In the genomic region with DNA sequence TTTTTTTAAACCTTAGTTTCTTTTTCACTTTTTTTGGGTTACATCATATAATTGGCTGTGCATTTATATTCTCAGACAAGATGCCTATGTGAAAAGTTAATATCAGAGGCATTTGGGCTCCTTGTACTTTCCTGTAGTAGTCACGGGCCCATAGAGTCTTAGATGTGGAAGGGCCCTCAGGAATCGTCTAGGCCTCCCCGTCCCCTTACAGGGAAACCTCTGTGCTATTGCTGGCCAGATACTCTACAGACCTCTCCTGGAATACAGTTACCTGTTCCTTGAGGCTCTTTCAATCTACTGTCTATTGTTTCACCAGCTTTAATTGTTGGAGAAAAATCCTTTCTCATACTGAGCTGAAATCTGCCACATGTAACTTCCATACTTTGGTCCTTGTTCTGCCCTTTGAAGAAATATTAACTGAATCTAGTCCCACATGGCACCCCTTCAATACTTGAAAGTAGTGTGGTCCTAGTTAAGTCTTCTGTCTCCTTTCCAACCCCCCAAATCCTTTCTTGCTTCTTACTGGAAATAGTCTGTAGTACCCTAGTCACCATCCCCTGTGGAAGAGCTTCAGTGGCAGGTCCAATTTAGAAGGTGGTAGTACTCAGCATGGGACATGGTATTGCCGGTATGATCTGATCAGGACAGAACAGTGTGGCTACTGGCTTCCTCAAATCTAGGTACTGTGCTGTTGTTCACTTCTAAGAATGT, we compare ENCODE assay signal across 1 cellular context.
TF ChIP-seq lines count a peak whose summit lies in the region.

No MANE protein-coding gene starts in this region.

TF ChIP-seq in SK-N-SH, 30 proteins besides CTCF, POLR2A, EP300 and RAD21:
- no peak for TF ChIP-seq CHD2 (IDR thresholded peaks at IDR 0.05; ENCODE audit: low read length, partially characterized antibody)
- TF ChIP-seq, protein P1, sequence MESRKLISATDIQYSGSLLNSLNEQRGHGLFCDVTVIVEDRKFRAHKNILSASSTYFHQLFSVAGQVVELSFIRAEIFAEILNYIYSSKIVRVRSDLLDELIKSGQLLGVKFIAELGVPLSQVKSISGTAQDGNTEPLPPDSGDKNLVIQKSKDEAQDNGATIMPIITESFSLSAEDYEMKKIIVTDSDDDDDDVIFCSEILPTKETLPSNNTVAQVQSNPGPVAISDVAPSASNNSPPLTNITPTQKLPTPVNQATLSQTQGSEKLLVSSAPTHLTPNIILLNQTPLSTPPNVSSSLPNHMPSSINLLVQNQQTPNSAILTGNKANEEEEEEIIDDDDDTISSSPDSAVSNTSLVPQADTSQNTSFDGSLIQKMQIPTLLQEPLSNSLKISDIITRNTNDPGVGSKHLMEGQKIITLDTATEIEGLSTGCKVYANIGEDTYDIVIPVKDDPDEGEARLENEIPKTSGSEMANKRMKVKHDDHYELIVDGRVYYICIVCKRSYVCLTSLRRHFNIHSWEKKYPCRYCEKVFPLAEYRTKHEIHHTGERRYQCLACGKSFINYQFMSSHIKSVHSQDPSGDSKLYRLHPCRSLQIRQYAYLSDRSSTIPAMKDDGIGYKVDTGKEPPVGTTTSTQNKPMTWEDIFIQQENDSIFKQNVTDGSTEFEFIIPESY (IDR thresholded peaks at IDR 0.05; ENCODE audit: borderline replicate concordance, low read depth), result no peak
- TF ChIP-seq FOXJ3 (CRISPR knock-in tag; IDR thresholded peaks at IDR 0.05), result no peak
- TF ChIP-seq NFIC (IDR thresholded peaks at IDR 0.05; ENCODE audit: borderline replicate concordance), result no peak
- TF ChIP-seq, protein P2, sequence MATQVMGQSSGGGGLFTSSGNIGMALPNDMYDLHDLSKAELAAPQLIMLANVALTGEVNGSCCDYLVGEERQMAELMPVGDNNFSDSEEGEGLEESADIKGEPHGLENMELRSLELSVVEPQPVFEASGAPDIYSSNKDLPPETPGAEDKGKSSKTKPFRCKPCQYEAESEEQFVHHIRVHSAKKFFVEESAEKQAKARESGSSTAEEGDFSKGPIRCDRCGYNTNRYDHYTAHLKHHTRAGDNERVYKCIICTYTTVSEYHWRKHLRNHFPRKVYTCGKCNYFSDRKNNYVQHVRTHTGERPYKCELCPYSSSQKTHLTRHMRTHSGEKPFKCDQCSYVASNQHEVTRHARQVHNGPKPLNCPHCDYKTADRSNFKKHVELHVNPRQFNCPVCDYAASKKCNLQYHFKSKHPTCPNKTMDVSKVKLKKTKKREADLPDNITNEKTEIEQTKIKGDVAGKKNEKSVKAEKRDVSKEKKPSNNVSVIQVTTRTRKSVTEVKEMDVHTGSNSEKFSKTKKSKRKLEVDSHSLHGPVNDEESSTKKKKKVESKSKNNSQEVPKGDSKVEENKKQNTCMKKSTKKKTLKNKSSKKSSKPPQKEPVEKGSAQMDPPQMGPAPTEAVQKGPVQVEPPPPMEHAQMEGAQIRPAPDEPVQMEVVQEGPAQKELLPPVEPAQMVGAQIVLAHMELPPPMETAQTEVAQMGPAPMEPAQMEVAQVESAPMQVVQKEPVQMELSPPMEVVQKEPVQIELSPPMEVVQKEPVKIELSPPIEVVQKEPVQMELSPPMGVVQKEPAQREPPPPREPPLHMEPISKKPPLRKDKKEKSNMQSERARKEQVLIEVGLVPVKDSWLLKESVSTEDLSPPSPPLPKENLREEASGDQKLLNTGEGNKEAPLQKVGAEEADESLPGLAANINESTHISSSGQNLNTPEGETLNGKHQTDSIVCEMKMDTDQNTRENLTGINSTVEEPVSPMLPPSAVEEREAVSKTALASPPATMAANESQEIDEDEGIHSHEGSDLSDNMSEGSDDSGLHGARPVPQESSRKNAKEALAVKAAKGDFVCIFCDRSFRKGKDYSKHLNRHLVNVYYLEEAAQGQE (IDR thresholded peaks at IDR 0.05; ENCODE audit: low read depth, low read length), result no peak
- no peak for TF ChIP-seq YY1 (IDR thresholded peaks at IDR 0.05; ENCODE audit: low read depth)
- no peak for TF ChIP-seq FOXM1 (IDR thresholded peaks at IDR 0.05; ENCODE audit: low read depth)
- no peak for TF ChIP-seq RXRA (IDR thresholded peaks at IDR 0.05; ENCODE audit: borderline replicate concordance, low read depth)
- TF ChIP-seq, protein P3, sequence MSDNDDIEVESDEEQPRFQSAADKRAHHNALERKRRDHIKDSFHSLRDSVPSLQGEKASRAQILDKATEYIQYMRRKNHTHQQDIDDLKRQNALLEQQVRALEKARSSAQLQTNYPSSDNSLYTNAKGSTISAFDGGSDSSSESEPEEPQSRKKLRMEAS (IDR thresholded peaks at IDR 0.05; ENCODE audit: low read depth), result no peak
- TF ChIP-seq, protein P4, sequence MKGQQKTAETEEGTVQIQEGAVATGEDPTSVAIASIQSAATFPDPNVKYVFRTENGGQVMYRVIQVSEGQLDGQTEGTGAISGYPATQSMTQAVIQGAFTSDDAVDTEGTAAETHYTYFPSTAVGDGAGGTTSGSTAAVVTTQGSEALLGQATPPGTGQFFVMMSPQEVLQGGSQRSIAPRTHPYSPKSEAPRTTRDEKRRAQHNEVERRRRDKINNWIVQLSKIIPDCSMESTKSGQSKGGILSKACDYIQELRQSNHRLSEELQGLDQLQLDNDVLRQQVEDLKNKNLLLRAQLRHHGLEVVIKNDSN (IDR thresholded peaks at IDR 0.05; ENCODE audit: borderline replicate concordance, low read depth), result no peak
- TF ChIP-seq TEAD4 (IDR thresholded peaks at IDR 0.05; ENCODE audit: borderline replicate concordance, insufficient read depth), result no peak
- TF ChIP-seq EZH2phosphoT487 (IDR thresholded peaks at IDR 0.05; ENCODE audit: borderline replicate concordance, low read depth), result no peak
- TF ChIP-seq NRF1 (IDR thresholded peaks at IDR 0.05; ENCODE audit: low read depth, low read length), result no peak
- TF ChIP-seq ELF1 (IDR thresholded peaks at IDR 0.05), result no peak
- TF ChIP-seq RFX5 (IDR thresholded peaks at IDR 0.05; ENCODE audit: low read length), result no peak
- no peak for TF ChIP-seq JUND (IDR thresholded peaks at IDR 0.05)
- no peak for TF ChIP-seq SMC3 (IDR thresholded peaks at IDR 0.05; ENCODE audit: low read depth, low read length)
- TF ChIP-seq MEF2A (IDR thresholded peaks at IDR 0.05; ENCODE audit: borderline replicate concordance, low read depth), result no peak
